Comparison of ENCODE assay signal across 22 cellular contexts in genomic region chr14:72567226-72567625, GRCh38.
"Had no signal": no experiment of that assay in that cellular context is flagged by ENCODE, and none has a peak within 500 bp of the region (broad histone marks: within the 10 kb centered on the region; RNA-seq: fewer than 3 reads in every experiment).

No MANE protein-coding gene starts in this region.

- H3K4me1 ChIP-seq: adrenal gland, breast epithelium, testis had no signal

- H3K4me2 ChIP-seq: smooth muscle cell had no signal

- H3K36me3 ChIP-seq: adrenal gland, ascending aorta, breast epithelium, esophagus muscularis mucosa, left ventricle myocardium inferior, neutrophil, ovary had no signal

- DNase-seq: activated CD4-positive, alpha-beta memory T cell treated with anti-CD3 and anti-CD28 coated beads, Interleukin-2, amount 10 ng/mL, durations not matched to agents 7 days and 5 days; activated CD4-positive, alpha-beta T cell treated with anti-CD3 and anti-CD28 coated beads for 4 hours; activated CD4-positive, CD25-positive, alpha-beta regulatory T cell; adrenal gland; cerebellar nuclear complex; hippocampal formation; kidney glomerular epithelial cell; left ventricle myocardium inferior; natural killer cell; ovary; stimulated activated CD4-positive, alpha-beta T cell treated with anti-CD3 and anti-CD28 coated beads, Interleukin-15, amount 100 ng/mL, for 24 hours; stimulated activated naive CD4-positive, alpha-beta T cell; T-helper 1 cell; testis; trophoblast cell had no signal

- H3K27me3 ChIP-seq: adrenal gland, ascending aorta, breast epithelium, esophagus muscularis mucosa, ovary, testis had no signal

- H3K4me3 ChIP-seq: adrenal gland, ascending aorta, breast epithelium, coronary artery, esophagus muscularis mucosa, left ventricle myocardium inferior, ovary, smooth muscle cell, testis had no signal

- ATAC-seq: natural killer cell, sciatic nerve had no signal

- H3K9me3 ChIP-seq: adrenal gland, ascending aorta, breast epithelium, esophagus muscularis mucosa, neutrophil, ovary, testis had no signal

- H3K27ac ChIP-seq: adrenal gland, ascending aorta, breast epithelium, coronary artery, esophagus muscularis mucosa, left ventricle myocardium inferior, neutrophil, ovary, testis had no signal
